13 cellular contexts compared by ENCODE assay signal in the genomic region with DNA sequence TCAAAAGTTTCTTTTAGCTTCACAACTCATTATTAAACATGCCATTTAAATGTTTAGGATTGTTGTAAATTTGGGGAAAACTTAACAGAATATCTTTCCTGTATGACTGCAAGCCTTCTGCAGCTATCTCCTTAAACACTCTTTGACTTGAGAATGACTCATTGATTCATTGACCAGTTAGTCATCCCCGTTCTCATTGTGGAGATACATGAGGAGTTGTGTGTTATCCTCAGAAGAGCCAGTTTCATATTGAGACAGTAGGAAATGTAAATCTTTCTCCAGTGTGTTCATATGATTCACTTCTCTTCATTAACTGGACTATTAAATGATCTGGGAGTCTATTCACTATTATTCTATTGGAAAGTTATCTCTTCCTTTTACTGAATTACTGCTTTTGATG.
DNase-seq lines count a peak whose midpoint lies in the region; ATAC-seq and TF ChIP-seq lines count a peak whose summit lies in the region.
"Had no signal": no experiment of that assay in that cellular context is flagged by ENCODE, and none has a peak within 500 bp of the region (broad histone marks: within the 10 kb centered on the region; RNA-seq: fewer than 3 reads in every experiment).

No MANE protein-coding gene starts in this region.

- H2BK15ac ChIP-seq in IMR-90 (ENCODE audit: low read depth, low read length) = no peak overlapping the region

- H3K4ac ChIP-seq in IMR-90 (ENCODE audit: low read depth, low read length) = no peak overlapping the region

- H3K14ac ChIP-seq in IMR-90 (replicated peaks; ENCODE audit: low read depth, low read length) = no peak overlapping the region

- CTCF ChIA-PET in IMR-90 (lab: Yijun Ruan, JAX) = no interaction called here

- TF ChIP-seq POLR2A in IMR-90 (IDR thresholded peaks at IDR 0.05; ENCODE audit: low read depth, low read length) = no peak

- no peak overlapping the region for H3K23ac ChIP-seq in IMR-90 (ENCODE audit: low read depth, low read length)

- H3K27me3 ChIP-seq in IMR-90 (ENCODE audit: control insufficient read depth, insufficient read depth, low read length) = peaks cover 15% of the 10 kb centered on the region
- H3K27me3 ChIP-seq: gastroesophageal sphincter had no signal

- dilution Hi-C loops in IMR-90 (cut with HindIII; ENCODE audit: low sequenced_read_pairs, unreplicated experiment) = no loop called here

- no peaks in the 10 kb centered on the region for H3K9me3 ChIP-seq in IMR-90 (ENCODE audit: control insufficient read depth, insufficient read depth, low read length)
- H3K9me3 ChIP-seq: gastroesophageal sphincter had no signal

- H4K5ac ChIP-seq in IMR-90 (ENCODE audit: low read depth, low read length) = no peak overlapping the region

- no peak overlapping the region for H2AFZ ChIP-seq in IMR-90 (replicated peaks; ENCODE audit: low read length, poor library complexity)

- H3K9ac ChIP-seq in IMR-90 (ENCODE audit: low read depth, low read length) = no peak overlapping the region

- no peak overlapping the region for H4K91ac ChIP-seq in IMR-90 (ENCODE audit: insufficient read depth, low read depth, low read length)

- BruUV-seq in IMR-90 (replicated peaks; lab: Mats Ljungman, UMichigan) = no TSS peak

- H3K27ac ChIP-seq in IMR-90 (ENCODE audit: insufficient read depth, low read length) = no peak overlapping the region
- H3K27ac ChIP-seq: gastroesophageal sphincter had no signal

- in situ Hi-C loops in IMR-90 (cut with MboI; ENCODE audit: low sequenced_read_pairs) (no loop called here), astrocyte of the spinal cord (cut with HindIII; ENCODE audit: low sequenced_read_pairs) (no loop called here)

- intact Hi-C loops in IMR-90 (cut with micrococcal nuclease) = no loop called here

- H3K4me1 ChIP-seq in IMR-90 (ENCODE audit: control insufficient read depth, insufficient read depth, low read length) = no peaks in the 10 kb centered on the region
- H3K4me1 ChIP-seq: gastroesophageal sphincter had no signal

- no peak overlapping the region for H2AK5ac ChIP-seq in IMR-90 (ENCODE audit: low read depth, low read length)

- no peak overlapping the region for H2BK5ac ChIP-seq in IMR-90 (ENCODE audit: low read depth, low read length, poor library complexity, severe bottlenecking)

- H3K79me1 ChIP-seq in IMR-90 (ENCODE audit: low read depth in 1 of 2, low read length in 2 of 2) = no peaks in the 10 kb centered on the region

- ATAC-seq in IMR-90 (ENCODE audit: low read depth) (peak; percentile 82), GM18907 (IDR thresholded peaks at IDR 0.05; ENCODE audit: unreplicated experiment) (no peak)
- ATAC-seq: gastroesophageal sphincter, left lobe of liver had no signal

- no peak overlapping the region for H3K4me3 ChIP-seq in IMR-90 (ENCODE audit: insufficient read depth, low read depth, low read length)
- no peak overlapping the region for H3K4me3 ChIP-seq in astrocyte of the spinal cord (ENCODE audit: low read depth, low read length)
- H3K4me3 ChIP-seq: gastroesophageal sphincter had no signal

- no peaks in the 10 kb centered on the region for H3K36me3 ChIP-seq in IMR-90 (ENCODE audit: control insufficient read depth, insufficient read depth, low read length)
- H3K36me3 ChIP-seq: gastroesophageal sphincter had no signal

- no peak overlapping the region for H3K56ac ChIP-seq in IMR-90 (ENCODE audit: extremely low read depth, insufficient read depth, low read length)

- H2BK120ac ChIP-seq in IMR-90 (ENCODE audit: low read depth, low read length) = no peak overlapping the region

- no peaks in the 10 kb centered on the region for H4K20me1 ChIP-seq in IMR-90 (ENCODE audit: insufficient read depth, low read length)

- H2BK20ac ChIP-seq in IMR-90 (ENCODE audit: low read depth, low read length) = no peak overlapping the region

- no peak for TF ChIP-seq RAD21 in IMR-90 (IDR thresholded peaks at IDR 0.05; ENCODE audit: low read length)

- no peak overlapping the region for H3K4me2 ChIP-seq in IMR-90 (ENCODE audit: low read depth, low read length)

- DNase-seq in Daoy (ENCODE audit: low read depth) (peak; percentile 60), IMR-90 (peak; percentile 82), astrocyte of the spinal cord (ENCODE audit: low read depth, low spot score) (peak; percentile 67), kidney glomerular epithelial cell (lab: John Stamatoyannopoulos, UW) (peak; percentile 33), cerebellar nuclear complex (lab: John Stamatoyannopoulos, UW) (no peak), NCI-H526 (lab: John Stamatoyannopoulos, UW) (no peak), GM19240 (ENCODE audit: insufficient read length, low spot score) (no peak)
- DNase-seq: activated CD4-positive, alpha-beta T cell treated with anti-CD3 and anti-CD28 coated beads, Interleukin-2, amount 50 U/mL, for 48 hours; activated naive CD4-positive, alpha-beta T cell treated with anti-CD3 and anti-CD28 coated beads for 36 hours; T-helper 2 cell had no signal

- H3K9me1 ChIP-seq in IMR-90 (ENCODE audit: insufficient read depth, low read length) = no peaks in the 10 kb centered on the region

- no peak for TF ChIP-seq CTCF in IMR-90 (conservative IDR thresholded peaks at IDR 0.05; ENCODE audit: low read depth, low read length)
- TF ChIP-seq CTCF in astrocyte of the spinal cord (IDR thresholded peaks at IDR 0.05; ENCODE audit: low read depth, low read length) = no peak

- H4K8ac ChIP-seq in IMR-90 (ENCODE audit: low read depth in 2 of 2, low read length in 2 of 2) = no peak overlapping the region

- no peak overlapping the region for H3K18ac ChIP-seq in IMR-90 (ENCODE audit: low read depth, low read length)

- POLR2A ChIA-PET in IMR-90 (lab: Charles Lee; ENCODE audit: unreplicated experiment) = no interaction called here

- WGBS in IMR-90 (ENCODE audit: extremely low coverage in 2 of 2, insufficient read length in 1 of 2), 2 experiments = no CpG with 5 or more reads among the region's 1 CpG

- no peak overlapping the region for H2AK9ac ChIP-seq in IMR-90 (replicated peaks; ENCODE audit: low read depth, low read length, poor library complexity)

TF ChIP-seq in IMR-90, 13 proteins besides CTCF, POLR2A, EP300 and RAD21:
- TF ChIP-seq SMC3 (IDR thresholded peaks at IDR 0.05; ENCODE audit: low read depth, low read length) = no peak
- no peak for TF ChIP-seq RCOR1 (IDR thresholded peaks at IDR 0.05; ENCODE audit: insufficient replicate concordance, low read length)
- TF ChIP-seq BHLHE40 (IDR thresholded peaks at IDR 0.05; ENCODE audit: low read depth, low read length) = no peak
- TF ChIP-seq MAFK (IDR thresholded peaks at IDR 0.05; ENCODE audit: low read depth, low read length) = no peak
- TF ChIP-seq FOS (IDR thresholded peaks at IDR 0.05; ENCODE audit: low read depth, low read length) = peak; percentile 74
- TF ChIP-seq CEBPB (IDR thresholded peaks at IDR 0.05; ENCODE audit: low read depth, low read length) = no peak
- no peak for TF ChIP-seq CHD1 (IDR thresholded peaks at IDR 0.05; ENCODE audit: low read depth, low read length)
- TF ChIP-seq RFX5 (IDR thresholded peaks at IDR 0.05; ENCODE audit: low read depth, low read length) = no peak
- TF ChIP-seq, protein P1, sequence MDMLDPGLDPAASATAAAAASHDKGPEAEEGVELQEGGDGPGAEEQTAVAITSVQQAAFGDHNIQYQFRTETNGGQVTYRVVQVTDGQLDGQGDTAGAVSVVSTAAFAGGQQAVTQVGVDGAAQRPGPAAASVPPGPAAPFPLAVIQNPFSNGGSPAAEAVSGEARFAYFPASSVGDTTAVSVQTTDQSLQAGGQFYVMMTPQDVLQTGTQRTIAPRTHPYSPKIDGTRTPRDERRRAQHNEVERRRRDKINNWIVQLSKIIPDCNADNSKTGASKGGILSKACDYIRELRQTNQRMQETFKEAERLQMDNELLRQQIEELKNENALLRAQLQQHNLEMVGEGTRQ (IDR thresholded peaks at IDR 0.05; ENCODE audit: low read depth, low read length) = no peak

Comparison
In these comparisons a context has a peak if more than half of its experiments do, and no peak if none do; other contexts are left out.
1. DNase-seq: peak in Daoy (single experiment), IMR-90 (single experiment), astrocyte of the spinal cord (single experiment) and kidney glomerular epithelial cell (single experiment); none in cerebellar nuclear complex (0 of 2), NCI-H526 (0 of 2) and GM19240 (single experiment).